Comparison of ENCODE assay signal across 1 cellular context in genomic region chr2:27593240-27593639, GRCh38.
TF ChIP-seq lines count a peak whose summit lies in the region.

No MANE protein-coding gene starts in this region.

TF ChIP-seq in HepG2, 621 proteins besides CTCF, POLR2A, EP300 and RAD21:
- peak; percentile 78 for TF ChIP-seq ZNF121 (CRISPR knock-in tag; IDR thresholded peaks at IDR 0.05)
- TF ChIP-seq MYC (CRISPR knock-in tag; IDR thresholded peaks at IDR 0.05; ENCODE audit: borderline replicate concordance), result no peak
- 0 out of 2 replicates have a peak, but pooled peaks have one; percentile 16 for TF ChIP-seq ZMYM3 (CRISPR knock-in tag; IDR thresholded peaks at IDR 0.05)
